ENCODE assay signal across 2 cellular contexts in genomic region chr2:36562245-36562644, GRCh38.
A peak's percentile ranks its signal among the peaks of the same experiment; 100 is the strongest.
TF ChIP-seq lines count a peak whose summit lies in the region.

No MANE protein-coding gene starts in this region.

TF ChIP-seq in A549, 52 proteins besides CTCF, POLR2A, EP300 and RAD21:
- TF ChIP-seq USF2 (IDR thresholded peaks at IDR 0.05), result no peak
- TF ChIP-seq FOSB (CRISPR knock-in tag; IDR thresholded peaks at IDR 0.05), result no peak
- TF ChIP-seq FOSL2 (IDR thresholded peaks at IDR 0.05), result 0 out of 2 replicates have a peak, but pooled peaks have one; percentile 28
- peak; percentile 24; the same call in 1 of the 2 replicates for TF ChIP-seq FOSL2 (CRISPR knock-in tag; IDR thresholded peaks at IDR 0.05)
- peak; percentile 35; the same call in 1 of the 2 replicates for TF ChIP-seq JUNB (IDR thresholded peaks at IDR 0.05)
- no peak for TF ChIP-seq REST (IDR thresholded peaks at IDR 0.05)

TF ChIP-seq in IMR-90, 13 proteins besides CTCF, POLR2A, EP300 and RAD21:
- TF ChIP-seq MAFK (IDR thresholded peaks at IDR 0.05; ENCODE audit: low read depth, low read length) (no peak), CHD1 (IDR thresholded peaks at IDR 0.05; ENCODE audit: low read depth, low read length) (no peak), BHLHE40 (IDR thresholded peaks at IDR 0.05; ENCODE audit: low read depth, low read length) (no peak), MAZ (IDR thresholded peaks at IDR 0.05; ENCODE audit: borderline replicate concordance, low read depth, low read length) (no peak), NFE2L2 (IDR thresholded peaks at IDR 0.05; ENCODE audit: low read depth, low read length) (no peak), USF2 (IDR thresholded peaks at IDR 0.05; ENCODE audit: low read depth, low read length) (no peak), RFX5 (IDR thresholded peaks at IDR 0.05; ENCODE audit: low read depth, low read length) (no peak), MXI1 (IDR thresholded peaks at IDR 0.05; ENCODE audit: borderline replicate concordance, low read depth, low read length) (no peak), RCOR1 (IDR thresholded peaks at IDR 0.05; ENCODE audit: insufficient replicate concordance, low read length) (no peak), SMC3 (IDR thresholded peaks at IDR 0.05; ENCODE audit: low read depth, low read length) (no peak), FOS (IDR thresholded peaks at IDR 0.05; ENCODE audit: low read depth, low read length) (no peak), ELK1 (IDR thresholded peaks at IDR 0.05; ENCODE audit: borderline replicate concordance, low read depth, low read length) (no peak), CEBPB (IDR thresholded peaks at IDR 0.05; ENCODE audit: low read depth, low read length) (no peak)
